Comparison of ENCODE assay signal across 6 cellular contexts in the genomic region with DNA sequence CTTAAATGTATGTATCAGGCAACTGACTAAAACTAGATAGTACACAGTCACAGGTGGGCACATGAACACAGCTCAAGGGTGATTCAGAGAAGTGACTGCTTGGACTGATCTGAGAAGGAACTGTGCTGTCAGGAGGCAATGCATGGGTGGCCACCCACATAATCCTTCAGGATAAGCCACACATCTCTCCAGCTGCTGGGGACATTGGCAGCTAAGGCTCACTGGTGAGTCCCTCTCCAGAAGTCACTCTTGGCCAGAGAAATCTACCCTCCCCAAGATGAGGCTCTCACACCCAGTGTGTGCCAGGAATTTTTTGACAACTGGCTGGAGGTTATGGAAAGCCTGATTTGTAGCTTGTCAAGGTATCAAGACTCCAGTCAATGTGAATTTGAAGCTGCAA.
"Had no signal": no experiment of that assay in that cellular context is flagged by ENCODE, and none has a peak within 500 bp of the region (broad histone marks: within the 10 kb centered on the region; RNA-seq: fewer than 3 reads in every experiment).

No MANE protein-coding gene starts in this region.

- H3K4me1 Mint-ChIP-seq: IgD-negative memory B cell had no signal

- H3K4me3 Mint-ChIP-seq: IgD-negative memory B cell had no signal

- H3K27ac Mint-ChIP-seq: IgD-negative memory B cell had no signal

- ATAC-seq: HepG2, K562 had no signal

- FAIRE-seq: HepG2, HTR-8/SVneo, K562 had no signal

- H3K36me3 Mint-ChIP-seq: IgD-negative memory B cell had no signal

- H3K4me3 ChIP-seq: K562 had no signal

- DNase-seq: IMR-90 had no signal

- H3K27ac ChIP-seq: HL-60 had no signal
